ENCODE assay signal across 17 cellular contexts in genomic region chr3:177177670-177178295, GRCh38. TPM values are rescaled to one million over a fixed set of nuclear protein-coding genes. Genes with fewer than 3 reads are reported as not detected.
DNase-seq lines count a peak whose midpoint lies in the region; ATAC-seq, FAIRE-seq and TF ChIP-seq lines count a peak whose summit lies in the region.
"Had no signal": no experiment of that assay in that cellular context is flagged by ENCODE, and none has a peak within 500 bp of the region (broad histone marks: within the 10 kb centered on the region; RNA-seq: fewer than 3 reads in every experiment).

No MANE protein-coding gene starts in this region.

- H3K36me3 ChIP-seq in RWPE2 (ENCODE audit: low read depth) (peaks cover 3% of the 10 kb centered on the region; the same call in 1 of the 2 replicates), neuronal stem cell (replicated peaks in 1 of 2; ENCODE audit: control insufficient read depth in 2 of 2, insufficient read depth in 2 of 2, low read length in 2 of 2) (peaks cover 2 to 60% of the 10 kb centered on the region in 2 donors)
- H3K36me3 ChIP-seq: sigmoid colon had no signal

- TF ChIP-seq CTCF in RWPE2 (IDR thresholded peaks at IDR 0.05; ENCODE audit: poor library complexity, severe bottlenecking) = no peak

- WGBS in neuronal stem cell (ENCODE audit: extremely low coverage in 2 of 2, insufficient read length in 2 of 2, insufficient replicate concordance in 1 of 2), 2 donors = no CpG with 5 or more reads among the region's 8 CpGs

- H3K27ac ChIP-seq in RWPE2 (ENCODE audit: poor library complexity, severe bottlenecking) (peak overlapping the region; percentile 82), neuronal stem cell (replicated peaks; ENCODE audit: low read length) (no peak overlapping the region)
- H3K27ac ChIP-seq: HL-60 had no signal

- DNase-seq in T-helper 1 cell (no peak), RWPE2 (ENCODE audit: low spot score) (no peak), RCC 7860 (ENCODE audit: low spot score) (no peak), NCI-H345 (lab: John Stamatoyannopoulos, UW) (no peak), neuronal stem cell (ENCODE audit: low spot score) (no peak)
- DNase-seq in stimulated activated naive B cell treated with anti-CD40 and anti-IgM and Interleukin-4, amounts not matched to agents 10 μg/mL and 1 μg/mL and 100 μg/mL, for 72 hours = no peak
- DNase-seq: activated CD4-positive, alpha-beta T cell treated with anti-CD3 and anti-CD28 coated beads for 1 hour; activated T-cell treated with anti-CD3 and anti-CD28 coated beads, Interleukin-2, amount 50 U/mL, for 48 hours; aorta; effector CD8-positive, alpha-beta T cell; sigmoid colon had no signal

- no peak overlapping the region for H2AFZ ChIP-seq in neuronal stem cell (ENCODE audit: low read length)

- H3K23ac ChIP-seq in neuronal stem cell (ENCODE audit: low read depth, low read length, poor library complexity) = no peak overlapping the region

- peak; percentile 83 for ATAC-seq in RWPE2 (ENCODE audit: low read depth)
- peak; percentile 86 for ATAC-seq in esophagus mucosa
- ATAC-seq in stimulated activated naive B cell treated with anti-CD40 and anti-IgM and Interleukin-4, amounts not matched to agents 10 μg/mL and 1 μg/mL and 100 μg/mL, for 72 hours (replicated peaks) = no peak
- ATAC-seq: HCT116 had no signal

- H3K4me3 Mint-ChIP-seq in T-helper 1 cell treated with Interleukin-12 subunit alpha and Interleukin-12 subunit beta and Interleukin-4 antibody, amounts not matched to agents 30 μg/mL and 1 μg/mL, for 36 hours = no peak overlapping the region
- H3K4me3 Mint-ChIP-seq in stimulated activated naive B cell treated with anti-CD40 and anti-IgM and Interleukin-4, amounts not matched to agents 10 μg/mL and 1 μg/mL and 100 μg/mL, for 72 hours = no peak overlapping the region

- no peak overlapping the region for H3K9ac ChIP-seq in neuronal stem cell (ENCODE audit: low read depth, low read length, poor library complexity)

- H3K4me1 ChIP-seq in RWPE2 (ENCODE audit: insufficient read depth, poor library complexity, severe bottlenecking) (peaks cover 46% of the 10 kb centered on the region), neuronal stem cell (ENCODE audit: control insufficient read depth in 2 of 2, insufficient read depth in 1 of 2, low read depth in 1 of 2, low read length in 2 of 2) (peaks cover 4 to 6% of the 10 kb centered on the region in 2 donors)

- H3K27me3 ChIP-seq in RWPE2 (ENCODE audit: insufficient read depth, poor library complexity, severe bottlenecking) (peaks cover 4% of the 10 kb centered on the region), neuronal stem cell (ENCODE audit: control insufficient read depth in 3 of 3, insufficient read depth in 3 of 3, low read depth in 1 of 3, low read length in 3 of 3) (no peaks in the 10 kb centered on the region)
- H3K27me3 ChIP-seq: sigmoid colon had no signal

- no peaks in the 10 kb centered on the region for H3K27me3 Mint-ChIP-seq in T-helper 1 cell treated with Interleukin-12 subunit alpha and Interleukin-12 subunit beta and Interleukin-4 antibody, amounts not matched to agents 30 μg/mL and 1 μg/mL, for 36 hours (ENCODE audit: low read depth)
- no peaks in the 10 kb centered on the region for H3K27me3 Mint-ChIP-seq in stimulated activated naive B cell treated with anti-CD40 and anti-IgM and Interleukin-4, amounts not matched to agents 10 μg/mL and 1 μg/mL and 100 μg/mL, for 72 hours

- peaks cover 8% of the 10 kb centered on the region for H3K36me3 Mint-ChIP-seq in T-helper 1 cell treated with Interleukin-12 subunit alpha and Interleukin-12 subunit beta and Interleukin-4 antibody, amounts not matched to agents 30 μg/mL and 1 μg/mL, for 36 hours (ENCODE audit: low read depth)
- peaks cover 25 to 49% of the 10 kb centered on the region in 2 donors for H3K36me3 Mint-ChIP-seq in stimulated activated naive B cell treated with anti-CD40 and anti-IgM and Interleukin-4, amounts not matched to agents 10 μg/mL and 1 μg/mL and 100 μg/mL, for 72 hours

- H3K4me2 ChIP-seq in neuronal stem cell (ENCODE audit: insufficient read depth, low read length, poor library complexity, severe bottlenecking) = no peak overlapping the region

- H3K4me1 Mint-ChIP-seq in T-helper 1 cell treated with Interleukin-12 subunit alpha and Interleukin-12 subunit beta and Interleukin-4 antibody, amounts not matched to agents 30 μg/mL and 1 μg/mL, for 36 hours (ENCODE audit: low read depth) = peaks cover 40% of the 10 kb centered on the region
- peaks cover 43 to 73% of the 10 kb centered on the region in 2 donors for H3K4me1 Mint-ChIP-seq in stimulated activated naive B cell treated with anti-CD40 and anti-IgM and Interleukin-4, amounts not matched to agents 10 μg/mL and 1 μg/mL and 100 μg/mL, for 72 hours

- no peak overlapping the region for H4K8ac ChIP-seq in neuronal stem cell (ENCODE audit: low read depth, low read length)

- H3K18ac ChIP-seq in neuronal stem cell (ENCODE audit: low read length) = no peak overlapping the region

- no peak overlapping the region for H3K14ac ChIP-seq in neuronal stem cell (ENCODE audit: low read length)

- H3K4me3 ChIP-seq in RWPE2 (ENCODE audit: severe bottlenecking) (no peak overlapping the region), neuronal stem cell (ENCODE audit: low read length in 2 of 2) (no peak overlapping the region)
- H3K4me3 ChIP-seq: sigmoid colon had no signal

- H3K79me1 ChIP-seq in neuronal stem cell (ENCODE audit: low read depth, low read length) = peaks cover 7% of the 10 kb centered on the region

- no peak overlapping the region for H2BK5ac ChIP-seq in neuronal stem cell (ENCODE audit: low read length)

- H3K27ac Mint-ChIP-seq in T-helper 1 cell treated with Interleukin-12 subunit alpha and Interleukin-12 subunit beta and Interleukin-4 antibody, amounts not matched to agents 30 μg/mL and 1 μg/mL, for 36 hours = peak overlapping the region; percentile 22
- H3K27ac Mint-ChIP-seq in stimulated activated naive B cell treated with anti-CD40 and anti-IgM and Interleukin-4, amounts not matched to agents 10 μg/mL and 1 μg/mL and 100 μg/mL, for 72 hours = peak overlapping the region; percentile 14

- H3K4ac ChIP-seq in neuronal stem cell (ENCODE audit: low read length) = no peak overlapping the region

- no peak overlapping the region for H2BK120ac ChIP-seq in neuronal stem cell (ENCODE audit: low read depth, low read length)

- no peaks in the 10 kb centered on the region for H3K9me3 Mint-ChIP-seq in T-helper 1 cell treated with Interleukin-12 subunit alpha and Interleukin-12 subunit beta and Interleukin-4 antibody, amounts not matched to agents 30 μg/mL and 1 μg/mL, for 36 hours
- peaks cover 0 to 2% of the 10 kb centered on the region in 2 donors for H3K9me3 Mint-ChIP-seq in stimulated activated naive B cell treated with anti-CD40 and anti-IgM and Interleukin-4, amounts not matched to agents 10 μg/mL and 1 μg/mL and 100 μg/mL, for 72 hours

- H2AK5ac ChIP-seq in neuronal stem cell (ENCODE audit: low read depth, low read length) = no peak overlapping the region

- H2BK15ac ChIP-seq in neuronal stem cell (ENCODE audit: low read length) = no peak overlapping the region

- no peak overlapping the region for H2BK12ac ChIP-seq in neuronal stem cell (ENCODE audit: low read length)

- no peak for FAIRE-seq in RCC 7860 (lab: Jason Lieb, UNC)
- FAIRE-seq: A204.1, islet of Langerhans had no signal

- no peak overlapping the region for H4K91ac ChIP-seq in neuronal stem cell (ENCODE audit: low read depth, low read length, poor library complexity)

- H3K9me3 ChIP-seq in RWPE2 (ENCODE audit: severe bottlenecking) (no peaks in the 10 kb centered on the region), neuronal stem cell (replicated peaks in 1 of 2; ENCODE audit: control insufficient read depth in 2 of 2, insufficient read depth in 1 of 2, low read depth in 1 of 2, low read length in 2 of 2) (peaks cover 0 to 37% of the 10 kb centered on the region in 2 donors)
- H3K9me3 ChIP-seq: sigmoid colon had no signal

RNA-seq across cellular contexts. Expression of gene TBL1XR1, which starts 19.5 kb away (rescaled TPM):
- 123 TPM for total RNA-seq in esophagus mucosa
- 54.4 TPM for polyA plus RNA-seq in neuronal stem cell (2013, experiment 1 of 2)
- polyA plus RNA-seq in neuronal stem cell (2013, experiment 2 of 2) = 59.6 TPM

Comparison
In these comparisons a context has a peak if more than half of its experiments do, and no peak if none do; other contexts are left out.
1. ATAC-seq: peak in RWPE2 (single experiment) and esophagus mucosa (single experiment); none in stimulated activated naive B cell treated with anti-CD40 and anti-IgM and Interleukin-4, amounts not matched to agents 10 μg/mL and 1 μg/mL and 100 μg/mL, for 72 hours (0 of 2).